In genomic region chr3:112598731-112599130, GRCh38 we compare ENCODE assay signal across 27 cellular contexts. TPM values are rescaled to one million over a fixed set of nuclear protein-coding genes. Genes with fewer than 3 reads are reported as not detected.
"Had no signal": no experiment of that assay in that cellular context is flagged by ENCODE, and none has a peak within 500 bp of the region (broad histone marks: within the 10 kb centered on the region; RNA-seq: fewer than 3 reads in every experiment).

No MANE protein-coding gene starts in this region.

- H3K4me3 Mint-ChIP-seq: activated CD4-positive, alpha-beta T cell treated with anti-CD3 and anti-CD28 coated beads, Interleukin-2, amount 10 ng/mL, durations not matched to agents 24 days and 14 days; activated CD8-positive, alpha-beta T cell treated with anti-CD3 and anti-CD28 coated beads, Interleukin-2, amount 10 ng/mL, durations not matched to agents 7 days and 5 days; activated naive CD4-positive, alpha-beta T cell treated with anti-CD3 and anti-CD28 coated beads, Interleukin-2, amount 10 ng/mL, durations not matched to agents 7 days and 5 days; activated naive CD8-positive, alpha-beta T cell; activated naive CD8-positive, alpha-beta T cell treated with anti-CD3 and anti-CD28 coated beads, Interleukin-2, amount 50 U/mL, for 24 hours; activated T-cell treated with anti-CD3 and anti-CD28 coated beads, Interleukin-2, amount 50 U/mL, for 4 hours; activated T-helper 1 cell treated with anti-CD3 and anti-CD28 coated beads, Interleukin-12 subunit alpha, Interleukin-12 subunit beta, Interleukin-2, Interleukin-4 antibody, amounts not matched to agents 30 ng/mL and 10 ng/mL and 1 ng/mL, durations not matched to agents 14 hours and 24 hours and 36 hours; central memory CD8-positive, alpha-beta T cell; T-helper 1 cell treated with Interleukin-12 subunit alpha and Interleukin-12 subunit beta and Interleukin-4 antibody, amounts not matched to agents 30 μg/mL and 1 μg/mL, for 36 hours; T-helper 2 cell treated with Interferon-gamma antibody and Interleukin-4, amounts not matched to agents 5 μg/mL and 100 μg/mL, for 36 hours had no signal

- H3K27me3 Mint-ChIP-seq: activated CD4-positive, alpha-beta T cell treated with anti-CD3 and anti-CD28 coated beads, Interleukin-2, amount 10 ng/mL, durations not matched to agents 24 days and 14 days; activated naive CD4-positive, alpha-beta T cell treated with anti-CD3 and anti-CD28 coated beads, Interleukin-2, amount 10 ng/mL, durations not matched to agents 7 days and 5 days; activated naive CD8-positive, alpha-beta T cell; activated naive CD8-positive, alpha-beta T cell treated with anti-CD3 and anti-CD28 coated beads, Interleukin-2, amount 50 U/mL, for 24 hours; central memory CD8-positive, alpha-beta T cell had no signal

- DNase-seq: activated CD4-positive, alpha-beta T cell treated with anti-CD3 and anti-CD28 coated beads, Interleukin-2, amount 10 ng/mL, durations not matched to agents 24 days and 14 days; activated CD4-positive, alpha-beta T cell treated with anti-CD3 and anti-CD28 coated beads, Interleukin-2, amount 50 U/mL, for 48 hours; activated CD8-positive, alpha-beta T cell treated with anti-CD3 and anti-CD28 coated beads, Interleukin-2, amount 10 ng/mL, durations not matched to agents 7 days and 5 days; activated naive CD4-positive, alpha-beta T cell treated with anti-CD3 and anti-CD28 coated beads, Interleukin-2, amount 10 ng/mL, durations not matched to agents 7 days and 5 days; activated naive CD8-positive, alpha-beta T cell treated with anti-CD3 and anti-CD28 coated beads, Interleukin-2, amount 50 U/mL, for 24 hours; activated T-cell treated with anti-CD3 and anti-CD28 coated beads, Interleukin-2, amount 50 U/mL, for 4 hours; anterior cingulate cortex; Karpas-422; KBM-7; MM.1S; MV-4-11; NCI-H1092; NCI-H1436 treated with DMSO at 0.1 percent for 48 hours; NCI-H1694 treated with DMSO at 0.1 percent for 48 hours; NCI-H2029; NCI-H345; NCI-H524 treated with DMSO at 0.1 percent for 48 hours; SHP77 treated with DMSO at 0.1 percent for 48 hours; SK-N-SH had no signal

- H3K27ac Mint-ChIP-seq: activated CD4-positive, alpha-beta T cell treated with anti-CD3 and anti-CD28 coated beads, Interleukin-2, amount 10 ng/mL, durations not matched to agents 24 days and 14 days; activated CD8-positive, alpha-beta T cell treated with anti-CD3 and anti-CD28 coated beads, Interleukin-2, amount 10 ng/mL, durations not matched to agents 7 days and 5 days; activated naive CD4-positive, alpha-beta T cell treated with anti-CD3 and anti-CD28 coated beads, Interleukin-2, amount 10 ng/mL, durations not matched to agents 7 days and 5 days; activated naive CD8-positive, alpha-beta T cell; activated naive CD8-positive, alpha-beta T cell treated with anti-CD3 and anti-CD28 coated beads, Interleukin-2, amount 50 U/mL, for 24 hours; activated T-helper 1 cell treated with anti-CD3 and anti-CD28 coated beads, Interleukin-12 subunit alpha, Interleukin-12 subunit beta, Interleukin-2, Interleukin-4 antibody, amounts not matched to agents 30 ng/mL and 10 ng/mL and 1 ng/mL, durations not matched to agents 14 hours and 24 hours and 36 hours; T-helper 1 cell treated with Interleukin-12 subunit alpha and Interleukin-12 subunit beta and Interleukin-4 antibody, amounts not matched to agents 30 μg/mL and 1 μg/mL, for 36 hours; T-helper 2 cell treated with Interferon-gamma antibody and Interleukin-4, amounts not matched to agents 5 μg/mL and 100 μg/mL, for 36 hours had no signal

- ATAC-seq: activated CD8-positive, alpha-beta T cell treated with anti-CD3 and anti-CD28 coated beads, Interleukin-2, amount 10 ng/mL, durations not matched to agents 7 days and 5 days; activated naive CD8-positive, alpha-beta T cell treated with anti-CD3 and anti-CD28 coated beads, Interleukin-2, amount 50 U/mL, for 24 hours; activated T-cell treated with anti-CD3 and anti-CD28 coated beads, Interleukin-2, amount 50 U/mL, for 4 hours; Panc1 had no signal

- H3K4me3 ChIP-seq: cardiac muscle cell, SJSA1 had no signal

- H3K9me3 Mint-ChIP-seq: activated CD4-positive, alpha-beta T cell treated with anti-CD3 and anti-CD28 coated beads, Interleukin-2, amount 10 ng/mL, durations not matched to agents 24 days and 14 days; activated naive CD4-positive, alpha-beta T cell treated with anti-CD3 and anti-CD28 coated beads, Interleukin-2, amount 10 ng/mL, durations not matched to agents 7 days and 5 days; activated naive CD8-positive, alpha-beta T cell treated with anti-CD3 and anti-CD28 coated beads, Interleukin-2, amount 50 U/mL, for 24 hours; activated T-cell treated with anti-CD3 and anti-CD28 coated beads, Interleukin-2, amount 50 U/mL, for 4 hours; activated T-helper 1 cell treated with anti-CD3 and anti-CD28 coated beads, Interleukin-12 subunit alpha, Interleukin-12 subunit beta, Interleukin-2, Interleukin-4 antibody, amounts not matched to agents 30 ng/mL and 10 ng/mL and 1 ng/mL, durations not matched to agents 14 hours and 24 hours and 36 hours; central memory CD8-positive, alpha-beta T cell; T-helper 1 cell treated with Interleukin-12 subunit alpha and Interleukin-12 subunit beta and Interleukin-4 antibody, amounts not matched to agents 30 μg/mL and 1 μg/mL, for 36 hours; T-helper 2 cell treated with Interferon-gamma antibody and Interleukin-4, amounts not matched to agents 5 μg/mL and 100 μg/mL, for 36 hours had no signal

RNA-seq across cellular contexts. Expression of gene CCDC80, which starts 42.2 kb away (rescaled TPM):
- total RNA-seq: activated CD4-positive, alpha-beta T cell treated with anti-CD3 and anti-CD28 coated beads, Interleukin-2, amount 10 ng/mL, durations not matched to agents 24 days and 14 days; activated CD8-positive, alpha-beta T cell treated with anti-CD3 and anti-CD28 coated beads, Interleukin-2, amount 10 ng/mL, durations not matched to agents 7 days and 5 days had no signal
